Comparison of ENCODE assay signal across 9 cellular contexts in genomic region chr10:15719062-15719898, GRCh38. TPM values are rescaled to one million over a fixed set of nuclear protein-coding genes. Genes with fewer than 3 reads are reported as not detected.
DNase-seq lines count a peak whose midpoint lies in the region; ATAC-seq, FAIRE-seq and TF ChIP-seq lines count a peak whose summit lies in the region.
"Had no signal": no experiment of that assay in that cellular context is flagged by ENCODE, and none has a peak within 500 bp of the region (broad histone marks: within the 10 kb centered on the region; RNA-seq: fewer than 3 reads in every experiment).

No MANE protein-coding gene starts in this region.

- TF ChIP-seq POLR2A in spleen (IDR thresholded peaks at IDR 0.05), result no peak

- DNase-seq in HFF-Myc (ENCODE audit: extremely low read depth, low read depth) (no peak), cerebellum (ENCODE audit: low spot score) (peak; percentile 6), kidney (peak; percentile 71), spleen (no peak), SIG-M5 (lab: John Stamatoyannopoulos, UW) (no peak), NCI-H1436 (lab: John Stamatoyannopoulos, UW) (no peak)
- no peak for DNase-seq in stimulated activated CD4-positive, alpha-beta T cell treated with anti-CD3 and anti-CD28 coated beads, Interleukin-2, amount 100 ng/mL, for 48 hours
- DNase-seq: caudate nucleus had no signal

- peak overlapping the region; percentile 28 for H3K4me3 ChIP-seq in HFF-Myc (replicated peaks; ENCODE audit: low read depth, low read length)
- H3K4me3 ChIP-seq in kidney (ENCODE audit: low read length in 2 of 2), result peak overlapping the region; percentile 70 to 75
- peak overlapping the region; percentile 50 to 76 (median 54) for H3K4me3 ChIP-seq in spleen

- no peak for FAIRE-seq in kidney (lab: Jason Lieb, UNC)

- H3K36me3 ChIP-seq in kidney (ENCODE audit: control insufficient read depth in 1 of 2, insufficient read depth in 2 of 2, low read length in 2 of 2), result no peaks in the 10 kb centered on the region
- H3K36me3 ChIP-seq in spleen, result no peaks in the 10 kb centered on the region

- no peaks in the 10 kb centered on the region for H3K9me3 ChIP-seq in kidney (ENCODE audit: control insufficient read depth in 1 of 2, low read length in 2 of 2)
- no peaks in the 10 kb centered on the region for H3K9me3 ChIP-seq in spleen

- TF ChIP-seq CTCF in HFF-Myc (IDR thresholded peaks at IDR 0.05; ENCODE audit: low read depth, low read length, missing control alignments), result no peak
- no peak for TF ChIP-seq CTCF in kidney (IDR thresholded peaks at IDR 0.05; ENCODE audit: borderline replicate concordance, extremely low read depth, insufficient read depth)
- TF ChIP-seq CTCF in spleen (IDR thresholded peaks at IDR 0.05 in 8 of 11, conservative IDR thresholded peaks at IDR 0.05 in 3 of 11), result no peak

- peak overlapping the region; percentile 9 to 19 for H3K9ac ChIP-seq in kidney (ENCODE audit: low read length in 2 of 2)

- intact Hi-C loops in kidney (cut with DNase I), result no loop called here
- intact Hi-C loops in spleen (cut with DNase I; ENCODE audit: low total_unique reads), result loop anchor here (5.0 kb wide), 1 partner anchor 137 kb away; no protein-coding TSS in a partner anchor

- peaks cover 0 to 72% (median 21%) of the 10 kb centered on the region in 7 donors for H3K27me3 ChIP-seq in spleen (replicated peaks in 1 of 7)

- 2 to 4% (median 3%) methylated on average over 11 to 66 of the region's 66 CpGs for WGBS in spleen, 5 donors

- peaks cover 0 to 2% of the 10 kb centered on the region in 2 donors for H3K4me1 ChIP-seq in kidney (ENCODE audit: control insufficient read depth in 1 of 2, insufficient read depth in 1 of 2, low read depth in 1 of 2, low read length in 2 of 2)
- H3K4me1 ChIP-seq in spleen, result peaks cover 0 to 34% (median 12%) of the 10 kb centered on the region in 6 donors

- no peak for ATAC-seq in HG02884 (IDR thresholded peaks at IDR 0.05; ENCODE audit: unreplicated experiment)

- H3K27ac ChIP-seq in kidney (ENCODE audit: low read depth in 2 of 2, low read length in 2 of 2), result peak overlapping the region; percentile 43 to 60
- peak overlapping the region; percentile 72 to 90 (median 84) for H3K27ac ChIP-seq in spleen

RNA-seq across cellular contexts. Expression of gene ITGA8, which starts 0.4 kb away (rescaled TPM):
- total RNA-seq in cerebellum (19.8 TPM), kidney (22.1 TPM), spleen (10 to 100 TPM; 18.8 to 60.3 (median 46.2) TPM)
- polyA plus RNA-seq in kidney (ENCODE audit: insufficient read depth, low read depth, low replicate concordance) (10.8 TPM), spleen (1 to 10 TPM; 1.7 to 4.9 (median 4.2) TPM)

Comparison
In these comparisons a context has a peak if more than half of its experiments do, and no peak if none do; other contexts are left out.
1. DNase-seq: peak in cerebellum (single experiment) and kidney (single experiment); none in HFF-Myc (single experiment), spleen (single experiment), SIG-M5 (single experiment), stimulated activated CD4-positive, alpha-beta T cell treated with anti-CD3 and anti-CD28 coated beads, Interleukin-2, amount 100 ng/mL, for 48 hours (0 of 2) and NCI-H1436 (single experiment).
2. Peak in every context shown above with its lines, with median percentiles within 50 percentile points of each other: H3K4me3 ChIP-seq.